Comparison of ENCODE assay signal across 8 cellular contexts in the genomic region with DNA sequence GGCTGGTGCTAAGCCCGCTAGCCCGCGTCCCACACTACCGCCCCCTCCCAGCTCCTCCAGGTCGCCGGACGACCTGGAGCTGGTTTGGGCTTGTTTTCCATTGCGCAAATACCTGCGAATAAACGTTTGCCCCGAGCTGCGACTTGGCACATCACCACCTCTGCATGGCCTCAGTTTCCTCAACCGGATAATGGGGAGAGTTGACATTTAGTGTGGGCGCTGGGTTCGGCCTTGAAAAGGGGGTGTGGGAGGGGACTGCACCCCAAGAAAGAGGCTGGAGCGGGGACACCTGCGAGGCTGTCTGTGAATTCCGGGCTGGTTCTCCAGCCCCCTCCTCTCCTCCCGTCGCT. TPM values are rescaled to one million over a fixed set of nuclear protein-coding genes. Genes with fewer than 3 reads are reported as not detected.
DNase-seq lines count a peak whose midpoint lies in the region; ATAC-seq and TF ChIP-seq lines count a peak whose summit lies in the region.

No MANE protein-coding gene starts in this region.

- TF ChIP-seq CTCF in cardiac fibroblast (IDR thresholded peaks at IDR 0.05; ENCODE audit: low read depth, low read length): no peak

- peak overlapping the region; percentile 94 to 95 for H3K27ac ChIP-seq in aorta (ENCODE audit: low read depth in 1 of 2, low read length in 2 of 2)

- no peaks in the 10 kb centered on the region for H3K36me3 ChIP-seq in MG63
- H3K36me3 ChIP-seq in aorta (ENCODE audit: control insufficient read depth in 1 of 2, insufficient read depth in 2 of 2, low read length in 1 of 2): no peaks in the 10 kb centered on the region

- no peak for ATAC-seq in aorta (ENCODE audit: low FRiP score)
- no peak for ATAC-seq in HG03469 (IDR thresholded peaks at IDR 0.05; ENCODE audit: unreplicated experiment)
- no peak for ATAC-seq in GM18511 (IDR thresholded peaks at IDR 0.05; ENCODE audit: unreplicated experiment)

- H3K27me3 ChIP-seq in MG63: no peaks in the 10 kb centered on the region
- H3K27me3 ChIP-seq in mononuclear cell (ENCODE audit: insufficient read depth, low read length): no peaks in the 10 kb centered on the region
- no peaks in the 10 kb centered on the region for H3K27me3 ChIP-seq in aorta (ENCODE audit: control insufficient read depth in 1 of 2, insufficient read depth in 2 of 2, low read length in 1 of 2)

- H3K4me1 ChIP-seq in mononuclear cell (ENCODE audit: insufficient read depth, low read length) (peaks cover 62% of the 10 kb centered on the region), aorta (ENCODE audit: control insufficient read depth in 1 of 2, insufficient read depth in 2 of 2, low read length in 2 of 2) (no peaks in the 10 kb centered on the region)

- DNase-seq in ELF-1 (ENCODE audit: low read depth, low spot score) (peak; percentile 92), MG63 (no peak), cardiac fibroblast (ENCODE audit: low read depth in 2 of 2) (peak in 1 of 2 donors; percentile 47), aorta (no peak), AML-193 (lab: John Stamatoyannopoulos, UW) (no peak)

- H3K9me3 ChIP-seq in MG63: no peaks in the 10 kb centered on the region; the same call in 1 of the 2 replicates
- H3K9me3 ChIP-seq in mononuclear cell (ENCODE audit: low read depth, low read length): no peaks in the 10 kb centered on the region
- no peaks in the 10 kb centered on the region for H3K9me3 ChIP-seq in aorta (ENCODE audit: control insufficient read depth, low read length)

- 0 to 1% methylated on average over 20 of the region's 20 CpGs for WGBS in aorta, 2 donors

- intact Hi-C loops in aorta (cut with DNase I): no loop called here

- H3K4me3 ChIP-seq in MG63 (peak overlapping the region; percentile 7; the same call in 1 of the 2 replicates), cardiac fibroblast (replicated peaks in 1 of 2; ENCODE audit: low read depth in 2 of 2, low read length in 2 of 2) (peak overlapping the region; percentile 54 to 57), mononuclear cell (ENCODE audit: low read length) (peak overlapping the region; percentile 74), aorta (ENCODE audit: low read length in 2 of 2) (peak overlapping the region; percentile 63 to 66)

RNA-seq across cellular contexts. Expression of a gene that starts 11.0 kb away (rescaled TPM):
- total RNA-seq in MG63 (2014; rRNA removed; shearing (Covaris generic); ENCODE audit: low replicate concordance): 85.7 and 102 TPM in 2 replicates
- total RNA-seq in mononuclear cell: 1,318 TPM
- total RNA-seq in aorta: 100 to 1,000 TPM; 214 to 492 TPM
- polyA plus RNA-seq in aorta: 100 to 1,000 TPM in 1 of 2 donors, 10 to 100 TPM in 1; 62.6 to 161 TPM

RNA-seq across cellular contexts. Expression of a gene that starts 18.2 kb away (rescaled TPM):
- 0.03 and 0.05 TPM in 2 replicates for total RNA-seq in MG63 (2014; rRNA removed; shearing (Covaris generic); ENCODE audit: low replicate concordance)
- total RNA-seq in mononuclear cell (7.7 TPM), aorta (10 to 100 TPM in 1 of 2 donors, 1 to 10 TPM in 1; 8.1 to 12.2 TPM)
- polyA plus RNA-seq in aorta: 10 to 100 TPM in 1 of 2 donors, 1 to 10 TPM in 1; 4.5 to 20.7 TPM

RNA-seq across cellular contexts. Expression of a gene that starts 30.4 kb away (rescaled TPM):
- total RNA-seq in MG63 (2014; rRNA removed; shearing (Covaris generic); ENCODE audit: low replicate concordance): 335 and 636 TPM in 2 replicates
- total RNA-seq in mononuclear cell (62.4 TPM), aorta (10 to 100 TPM; 32.2 to 34.5 TPM)
- polyA plus RNA-seq in aorta: 10 to 100 TPM; 58.6 to 91.8 TPM

RNA-seq across cellular contexts. Expression of a gene that starts 48.0 kb away (rescaled TPM):
- 5.5 and 11.2 TPM in 2 replicates for total RNA-seq in MG63 (2014; rRNA removed; shearing (Covaris generic); ENCODE audit: low replicate concordance)
- 21.4 TPM for total RNA-seq in mononuclear cell
- 10 to 100 TPM; 41.5 to 46.9 TPM for total RNA-seq in aorta
- polyA plus RNA-seq in aorta: 10 to 100 TPM; 19.2 to 25.3 TPM

Comparison
In these comparisons a context has a peak if more than half of its experiments do, and no peak if none do; other contexts are left out.
1. H3K4me3 ChIP-seq: peak in every context shown above with its lines; median percentile 74 in mononuclear cell; 64 in aorta; 56 in cardiac fibroblast; 7 in MG63.